ENCODE assay signal across 22 cellular contexts in the genomic region with DNA sequence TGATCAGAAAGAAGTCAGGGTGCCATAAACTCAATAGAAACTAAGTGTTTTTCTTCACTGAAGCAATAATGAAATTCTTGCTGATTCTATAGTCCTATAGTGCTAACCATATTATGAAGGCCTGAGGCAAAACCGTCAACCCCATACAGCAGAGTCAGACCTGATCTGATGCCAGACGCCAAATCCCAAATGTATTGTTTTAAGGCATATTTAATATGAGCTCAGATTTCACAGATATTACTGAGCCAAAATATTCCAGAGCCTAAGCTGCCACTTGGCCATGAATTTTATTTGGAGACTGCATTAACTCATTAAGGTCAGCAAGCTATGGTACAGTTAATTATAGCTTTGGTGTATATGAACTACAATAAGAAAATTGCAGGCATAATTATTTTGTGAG.
DNase-seq lines count a peak whose midpoint lies in the region; ATAC-seq, FAIRE-seq and TF ChIP-seq lines count a peak whose summit lies in the region.
"Had no signal": no experiment of that assay in that cellular context is flagged by ENCODE, and none has a peak within 500 bp of the region (broad histone marks: within the 10 kb centered on the region; RNA-seq: fewer than 3 reads in every experiment).

No MANE protein-coding gene starts in this region.

- peak; percentile 88 for TF ChIP-seq EP300 in Ishikawa (IDR thresholded peaks at IDR 0.05; ENCODE audit: borderline replicate concordance)

- no peak for ATAC-seq in HG03442 (IDR thresholded peaks at IDR 0.05; ENCODE audit: unreplicated experiment)
- ATAC-seq: GM12878, K562, Panc1, T-helper 17 cell had no signal

- peak; percentile 7 for DNase-seq in NCI-H1417 treated with DMSO at 0.1 percent for 48 hours (lab: John Stamatoyannopoulos, UW)
- DNase-seq in NCI-H2171 (lab: John Stamatoyannopoulos, UW), result peak; percentile 38
- DNase-seq in NCI-H345 (lab: John Stamatoyannopoulos, UW), result no peak
- DNase-seq in cerebellar cortex (ENCODE audit: low spot score), result no peak
- DNase-seq: CD4-positive, alpha-beta memory T cell; DND-41; GM23248; HCEC 1CT; NCI-H1930; NCI-H2227 treated with DMSO at 0.1 percent for 48 hours; NCI-H82; Right ventricle myocardium superior; T-helper 17 cell had no signal

- FAIRE-seq in TTC549 (lab: Jason Lieb, UNC), result peak; percentile 15
- FAIRE-seq: D721Med, G401.6, GM12878, GM18507, K562 had no signal

- no peak for TF ChIP-seq RAD21 in Ishikawa (IDR thresholded peaks at IDR 0.05; ENCODE audit: low read depth)

TF ChIP-seq in Ishikawa, 13 proteins besides CTCF, POLR2A, EP300 and RAD21:
- TF ChIP-seq CEBPB (IDR thresholded peaks at IDR 0.05) (no peak), TEAD4 (IDR thresholded peaks at IDR 0.05) (peak; percentile 88), CREB1 (IDR thresholded peaks at IDR 0.05; ENCODE audit: low read depth) (no peak), TCF12 (IDR thresholded peaks at IDR 0.05; ENCODE audit: low read depth) (peak; percentile 82), EGR1 (IDR thresholded peaks at IDR 0.05) (no peak), TAF1 (IDR thresholded peaks at IDR 0.05; ENCODE audit: low read depth) (no peak), ZBTB7A (IDR thresholded peaks at IDR 0.05; ENCODE audit: low read depth) (no peak), YY1 (IDR thresholded peaks at IDR 0.05; ENCODE audit: low read depth) (no peak), FOXM1 (IDR thresholded peaks at IDR 0.05; ENCODE audit: borderline replicate concordance, low read depth) (peak; percentile 77; the same call in 1 of the 2 replicates), MAX (IDR thresholded peaks at IDR 0.05) (no peak), NFIC (IDR thresholded peaks at IDR 0.05) (peak; percentile 92), REST (IDR thresholded peaks at IDR 0.05; ENCODE audit: low read depth) (no peak)
- TF ChIP-seq, protein P1, sequence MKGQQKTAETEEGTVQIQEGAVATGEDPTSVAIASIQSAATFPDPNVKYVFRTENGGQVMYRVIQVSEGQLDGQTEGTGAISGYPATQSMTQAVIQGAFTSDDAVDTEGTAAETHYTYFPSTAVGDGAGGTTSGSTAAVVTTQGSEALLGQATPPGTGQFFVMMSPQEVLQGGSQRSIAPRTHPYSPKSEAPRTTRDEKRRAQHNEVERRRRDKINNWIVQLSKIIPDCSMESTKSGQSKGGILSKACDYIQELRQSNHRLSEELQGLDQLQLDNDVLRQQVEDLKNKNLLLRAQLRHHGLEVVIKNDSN (IDR thresholded peaks at IDR 0.05), result no peak
TF ChIP-seq in Ishikawa: peak in this region for 4.

Comparison
In these comparisons a context has a peak if more than half of its experiments do, and no peak if none do; other contexts are left out.
1. DNase-seq: peak in NCI-H1417 treated with DMSO at 0.1 percent for 48 hours (single experiment) and NCI-H2171 (single experiment); none in NCI-H345 (single experiment) and cerebellar cortex (single experiment).